Comparison of ENCODE assay signal across 19 cellular contexts in the genomic region with DNA sequence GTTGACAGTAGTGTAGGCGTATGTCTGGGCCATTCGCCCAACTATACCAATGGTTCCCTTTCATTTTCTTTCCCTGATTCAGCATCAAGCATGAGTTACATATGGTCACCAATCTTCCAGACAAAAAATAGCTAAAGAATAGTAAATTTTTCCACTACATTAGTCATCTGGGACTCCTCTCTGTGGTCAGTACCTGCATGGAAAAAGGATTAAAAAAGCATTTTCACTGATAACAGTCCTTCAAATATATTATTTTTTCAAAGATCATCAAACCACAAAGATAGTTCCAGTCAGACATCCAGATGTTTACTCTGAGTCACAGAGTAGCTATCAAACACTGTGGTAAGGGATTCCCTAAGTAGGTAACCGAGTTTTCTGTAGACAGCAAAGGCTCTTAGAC.
DNase-seq lines count a peak whose midpoint lies in the region; ATAC-seq, FAIRE-seq and TF ChIP-seq lines count a peak whose summit lies in the region.
"Had no signal": no experiment of that assay in that cellular context is flagged by ENCODE, and none has a peak within 500 bp of the region (broad histone marks: within the 10 kb centered on the region; RNA-seq: fewer than 3 reads in every experiment).

No MANE protein-coding gene starts in this region.

- no peaks in the 10 kb centered on the region for H3K27me3 Mint-ChIP-seq in astrocyte (ENCODE audit: low read depth, unreplicated experiment)

- 65% methylated on average over 3 of the region's 3 CpGs for WGBS in hepatocyte (ENCODE audit: low lambda C conversion rate, missing lambda C conversion rate)

- CTCF ChIA-PET in BJ (lab: Yijun Ruan, JAX): interaction anchor here (1.0 to 1.1 kb wide), 2 partner anchors 10 to 15 kb away, joined by 3 to 6 read pairs; no protein-coding TSS in a partner anchor

- no peak overlapping the region for H3K27ac Mint-ChIP-seq in astrocyte (ENCODE audit: unreplicated experiment)
- H3K27ac Mint-ChIP-seq: activated T-cell treated with anti-CD3 and anti-CD28 coated beads, Interleukin-2, amount 50 U/mL, for 72 hours had no signal

- no peaks in the 10 kb centered on the region for H3K79me2 ChIP-seq in astrocyte (ENCODE audit: insufficient read depth, low read length)
- H3K79me2 ChIP-seq in hepatocyte: no peaks in the 10 kb centered on the region
- H3K79me2 ChIP-seq: parathyroid adenoma had no signal

- POLR2A ChIA-PET in BJ (lab: Charles Lee): interaction anchor here (0.8 kb wide), 1 partner anchor 387 kb away, joined by 3 read pairs; no protein-coding TSS in a partner anchor

- H3K4me3 ChIP-seq in BJ (ENCODE audit: low read depth, low read length): no peak overlapping the region
- H3K4me3 ChIP-seq in astrocyte (ENCODE audit: insufficient read depth, low read depth, low read length): no peak overlapping the region
- no peak overlapping the region for H3K4me3 ChIP-seq in hepatocyte
- no peak overlapping the region for H3K4me3 ChIP-seq in SJCRH30
- H3K4me3 ChIP-seq in right atrium auricular region: no peak overlapping the region
- H3K4me3 ChIP-seq: suprapubic skin had no signal

- H3K9me2 ChIP-seq in hepatocyte (replicated peaks; ENCODE audit: insufficient read depth): no peaks in the 10 kb centered on the region

- no peaks in the 10 kb centered on the region for H3K9me3 ChIP-seq in astrocyte (ENCODE audit: insufficient read depth, low read depth, low read length)
- no peaks in the 10 kb centered on the region for H3K9me3 ChIP-seq in hepatocyte (ENCODE audit: low read depth)
- no peaks in the 10 kb centered on the region for H3K9me3 ChIP-seq in SJCRH30 (replicated peaks)
- H3K9me3 ChIP-seq in right atrium auricular region: no peaks in the 10 kb centered on the region
- H3K9me3 ChIP-seq: BE2C, suprapubic skin had no signal

- FAIRE-seq in astrocyte (lab: Jason Lieb, UNC): peak; percentile 98

- ATAC-seq in HG03565 (IDR thresholded peaks at IDR 0.05; ENCODE audit: unreplicated experiment): no peak
- ATAC-seq: activated T-cell treated with anti-CD3 and anti-CD28 coated beads, Interleukin-2, amount 50 U/mL, for 72 hours had no signal

- H3K27ac ChIP-seq in astrocyte (ENCODE audit: low read depth, low read length): peak overlapping the region; percentile 51
- H3K27ac ChIP-seq in hepatocyte: no peak overlapping the region
- H3K27ac ChIP-seq in SJCRH30: no peak overlapping the region
- no peak overlapping the region for H3K27ac ChIP-seq in right atrium auricular region
- H3K27ac ChIP-seq: parathyroid adenoma, suprapubic skin had no signal

- H3K27me3 ChIP-seq in BJ (ENCODE audit: control insufficient read depth, insufficient read depth, low read length) (no peaks in the 10 kb centered on the region), astrocyte (ENCODE audit: insufficient read depth, low read length) (no peaks in the 10 kb centered on the region), hepatocyte (no peaks in the 10 kb centered on the region), SJCRH30 (no peaks in the 10 kb centered on the region), right atrium auricular region (no peaks in the 10 kb centered on the region)
- H3K27me3 ChIP-seq: BE2C, suprapubic skin had no signal

- H2AFZ ChIP-seq in astrocyte (ENCODE audit: low read depth, low read length) (no peak overlapping the region), hepatocyte (no peak overlapping the region)
- H2AFZ ChIP-seq: parathyroid adenoma had no signal

- DNase-seq in BJ (ENCODE audit: low read depth) (peak; percentile 88), HS-5 (ENCODE audit: low read depth) (peak; percentile 79), astrocyte (ENCODE audit: low read depth) (peak; percentile 99), hepatocyte (ENCODE audit: low spot score) (peak; percentile 8), SJCRH30 (no peak), NCI-H748 (lab: John Stamatoyannopoulos, UW; ENCODE audit: unreplicated experiment) (no peak), right atrium auricular region (ENCODE audit: low spot score) (no peak)
- DNase-seq: activated CD4-positive, alpha-beta T cell treated with anti-CD3 and anti-CD28 coated beads, Interleukin-2, amount 50 U/mL, for 1 hour; activated T-cell treated with anti-CD3 and anti-CD28 coated beads, Interleukin-2, amount 50 U/mL, for 72 hours; amygdala; BE2C; DMS153; kidney; NCI-H1930; Right ventricle myocardium superior; T1000 had no signal

- no peak for TF ChIP-seq CTCF in BJ (IDR thresholded peaks at IDR 0.05; ENCODE audit: insufficient read depth, low read depth, low read length)
- no peak for TF ChIP-seq CTCF in astrocyte (IDR thresholded peaks at IDR 0.05; ENCODE audit: insufficient read depth, low read depth, low read length)
- no peak for TF ChIP-seq CTCF in hepatocyte (IDR thresholded peaks at IDR 0.05; ENCODE audit: poor library complexity)
- no peak for TF ChIP-seq CTCF in right atrium auricular region (IDR thresholded peaks at IDR 0.05)

- no peaks in the 10 kb centered on the region for H3K36me3 ChIP-seq in BJ (ENCODE audit: control insufficient read depth, insufficient read depth, low read length)
- H3K36me3 ChIP-seq in astrocyte (ENCODE audit: insufficient read depth, low read length): no peaks in the 10 kb centered on the region
- no peaks in the 10 kb centered on the region for H3K36me3 ChIP-seq in hepatocyte (replicated peaks; ENCODE audit: insufficient read depth, low read depth)
- no peaks in the 10 kb centered on the region for H3K36me3 ChIP-seq in SJCRH30
- no peaks in the 10 kb centered on the region for H3K36me3 ChIP-seq in right atrium auricular region
- H3K36me3 ChIP-seq: BE2C, suprapubic skin had no signal

- H3K4me1 ChIP-seq in astrocyte (ENCODE audit: insufficient read depth, low read length) (peaks cover 4% of the 10 kb centered on the region), hepatocyte (ENCODE audit: insufficient read depth) (no peaks in the 10 kb centered on the region), SJCRH30 (no peaks in the 10 kb centered on the region; the same call in 1 of the 2 replicates), right atrium auricular region (no peaks in the 10 kb centered on the region)
- H3K4me1 ChIP-seq: BE2C, parathyroid adenoma, suprapubic skin had no signal

- no peak overlapping the region for H3K9ac ChIP-seq in astrocyte (ENCODE audit: low read length)
- H3K9ac ChIP-seq: parathyroid adenoma had no signal

- H4K20me1 ChIP-seq in astrocyte (ENCODE audit: insufficient read depth, low read length) (no peaks in the 10 kb centered on the region), hepatocyte (ENCODE audit: insufficient read depth, poor library complexity, severe bottlenecking) (no peaks in the 10 kb centered on the region)

- no peaks in the 10 kb centered on the region for H3K36me3 Mint-ChIP-seq in astrocyte (ENCODE audit: low read depth, unreplicated experiment)

- H3K4me2 ChIP-seq in astrocyte (ENCODE audit: low read length) (peak overlapping the region; percentile 22), hepatocyte (no peak overlapping the region)

- no peak overlapping the region for H3K4me3 Mint-ChIP-seq in astrocyte (ENCODE audit: unreplicated experiment)
- H3K4me3 Mint-ChIP-seq: activated T-cell treated with anti-CD3 and anti-CD28 coated beads, Interleukin-2, amount 50 U/mL, for 72 hours had no signal

- no peaks in the 10 kb centered on the region for H3K9me3 Mint-ChIP-seq in astrocyte (ENCODE audit: unreplicated experiment)

- peaks cover 15% of the 10 kb centered on the region for H3K4me1 Mint-ChIP-seq in astrocyte (ENCODE audit: low read depth, unreplicated experiment)

Comparison
In these comparisons a context has a peak if more than half of its experiments do, and no peak if none do; other contexts are left out.
1. DNase-seq: peak in BJ (single experiment), HS-5 (single experiment), astrocyte (single experiment) and hepatocyte (single experiment); none in SJCRH30 (0 of 2), NCI-H748 (single experiment) and right atrium auricular region (single experiment).